In genomic region chr10:11522821-11523245, GRCh38 we compare ENCODE assay signal across 16 cellular contexts.
DNase-seq lines count a peak whose midpoint lies in the region; ATAC-seq, FAIRE-seq and TF ChIP-seq lines count a peak whose summit lies in the region.
"Had no signal": no experiment of that assay in that cellular context is flagged by ENCODE, and none has a peak within 500 bp of the region (broad histone marks: within the 10 kb centered on the region; RNA-seq: fewer than 3 reads in every experiment).

No MANE protein-coding gene starts in this region.

- no peak overlapping the region for H3K27ac ChIP-seq in K562 (ENCODE audit: extremely low read depth, low read depth, low read length)
- H3K27ac ChIP-seq in keratinocyte (ENCODE audit: control insufficient read depth, insufficient read depth, low read length) = no peak overlapping the region
- no peak overlapping the region for H3K27ac ChIP-seq in gastrocnemius medialis
- H3K27ac ChIP-seq in uterus = no peak overlapping the region
- H3K27ac ChIP-seq: BLaER1 treated with 17β-estradiol and CSF1 and Interleukin-3, amounts not matched to agents 10 nM and 100 nM; tibial artery had no signal

- TF ChIP-seq RAD21 in K562 (CRISPR knock-in tag; conservative IDR thresholded peaks at IDR 0.05 in 1 of 2, IDR thresholded peaks at IDR 0.05 in 1 of 2) = no peak

- TF ChIP-seq EP300 in K562 (IDR thresholded peaks at IDR 0.05; ENCODE audit: low read length) = no peak

- H3K79me2 ChIP-seq in K562 (ENCODE audit: control insufficient read depth, insufficient read depth, low read length) (peaks cover 10% of the 10 kb centered on the region), keratinocyte (ENCODE audit: control insufficient read depth, insufficient read depth, low read length) (no peaks in the 10 kb centered on the region)

- H4K20me1 ChIP-seq in K562 (replicated peaks; ENCODE audit: control insufficient read depth, insufficient read depth, low read length) (no peaks in the 10 kb centered on the region), keratinocyte (ENCODE audit: control insufficient read depth, extremely low read depth, insufficient read depth, low read length) (no peaks in the 10 kb centered on the region)

- intact Hi-C loops in K562 (cut with micrococcal nuclease) (no loop called here), gastrocnemius medialis (cut with DNase I; ENCODE audit: low total_unique reads) (no loop called here), uterus (cut with DNase I; ENCODE audit: low total_unique reads) (no loop called here)

- H3K9me1 ChIP-seq in K562 (ENCODE audit: control insufficient read depth, insufficient read depth, low read length) (no peaks in the 10 kb centered on the region), keratinocyte (ENCODE audit: control insufficient read depth, extremely low read depth, insufficient read depth, low read length) (no peaks in the 10 kb centered on the region)

- H3K4me2 ChIP-seq in K562 (ENCODE audit: insufficient read depth, low read length) (no peak overlapping the region), keratinocyte (ENCODE audit: control insufficient read depth, extremely low read depth, insufficient read depth, low read depth, low read length) (no peak overlapping the region)

- WGBS in K562 (ENCODE audit: insufficient coverage, low coverage, missing lambda C conversion rate) = 61% methylated on average over 4 of the region's 4 CpGs

- ATAC-seq in K562 = no peak; the same call in 2 of the 3 replicates
- ATAC-seq in gastrocnemius medialis = peak in 1 of 2 donors; percentile 12
- ATAC-seq in GM21576 (IDR thresholded peaks at IDR 0.05; ENCODE audit: unreplicated experiment) = no peak

- peak; percentile 28 for DNase-seq in MG63
- DNase-seq in K562 (ENCODE audit: extremely low read depth in 1 of 4, low spot score in 3 of 4) = no peak
- DNase-seq in keratinocyte (ENCODE audit: low read depth, low spot score) = no peak
- peak; percentile 6 to 18 for DNase-seq in gastrocnemius medialis
- DNase-seq in GDM1 (lab: John Stamatoyannopoulos, UW) = no peak
- DNase-seq in activated T-cell treated with anti-CD3 and anti-CD28 coated beads for 4 hours = no peak
- no peak for DNase-seq in uterus
- DNase-seq: activated CD4-positive, CD25-positive, alpha-beta regulatory T cell; DMS153; HFFc6; IMR-90; NCI-H1092 treated with DMSO at 0.1 percent for 48 hours; RPMI8226 had no signal

- H3K9ac ChIP-seq in K562 (ENCODE audit: insufficient read depth in 1 of 2, low read depth in 2 of 2, low read length in 2 of 2) (no peak overlapping the region), keratinocyte (ENCODE audit: control insufficient read depth, extremely low read depth, insufficient read depth, low read length) (no peak overlapping the region)
- H3K9ac ChIP-seq: BLaER1 treated with 17β-estradiol and CSF1 and Interleukin-3, amounts not matched to agents 10 nM and 100 nM had no signal

- H3K4me1 ChIP-seq in K562 (replicated peaks in 1 of 2; ENCODE audit: control insufficient read depth in 2 of 2, insufficient read depth in 2 of 2, low read length in 2 of 2) (0 out of 5 replicates have a peak, but pooled peaks cover 0 to 2% of the 10 kb centered on the region in 2 experiments), keratinocyte (ENCODE audit: control insufficient read depth, extremely low read depth, insufficient read depth, low read length) (peaks cover 3% of the 10 kb centered on the region), gastrocnemius medialis (no peaks in the 10 kb centered on the region), uterus (no peaks in the 10 kb centered on the region)

- no peak overlapping the region for H3K4me3 ChIP-seq in MG63
- no peak overlapping the region for H3K4me3 ChIP-seq in K562
- no peak overlapping the region for H3K4me3 ChIP-seq in keratinocyte (ENCODE audit: control insufficient read depth in 2 of 3, extremely low read depth in 1 of 3, insufficient read depth in 2 of 3, low read depth in 1 of 3, low read length in 3 of 3)
- no peak overlapping the region for H3K4me3 ChIP-seq in gastrocnemius medialis
- H3K4me3 ChIP-seq in uterus = no peak overlapping the region
- H3K4me3 ChIP-seq: BLaER1 treated with 17β-estradiol and CSF1 and Interleukin-3, amounts not matched to agents 10 nM and 100 nM; tibial artery had no signal

- FAIRE-seq in K562 (lab: Jason Lieb, UNC) (no peak), keratinocyte (lab: Jason Lieb, UNC) (peak; percentile 56)

- no peak for TF ChIP-seq CTCF in K562 (IDR thresholded peaks at IDR 0.05 in 2 of 3, conservative IDR thresholded peaks at IDR 0.05 in 1 of 3; ENCODE audit: insufficient read depth in 2 of 3, low read depth in 1 of 3, low read length in 3 of 3)
- TF ChIP-seq CTCF in keratinocyte (optimal IDR thresholded peaks at IDR 0.05 in 1 of 3, IDR thresholded peaks at IDR 0.05 in 1 of 3, conservative IDR thresholded peaks at IDR 0.05 in 1 of 3; ENCODE audit: extremely low read depth in 1 of 3, insufficient read depth in 2 of 3, low read length in 3 of 3) = no peak
- no peak for TF ChIP-seq CTCF in gastrocnemius medialis (IDR thresholded peaks at IDR 0.05 in 4 of 5, conservative IDR thresholded peaks at IDR 0.05 in 1 of 5)
- TF ChIP-seq CTCF in uterus (IDR thresholded peaks at IDR 0.05) = no peak

- CTCF ChIA-PET in K562 (lab: Yijun Ruan, JAX; ENCODE audit: low intra/inter-chr PET ratio) = no interaction called here

- dilution Hi-C loops in keratinocyte (cut with MboI; ENCODE audit: extremely low pct_ligation_motif_present, low sequenced_read_pairs) = no loop called here

- in situ Hi-C loops in K562 (cut with MboI) = loop anchor here (5.0 to 25.0 kb wide), 2 partner anchors 74 to 464 kb away; no protein-coding TSS in a partner anchor
- in situ Hi-C loops in gastrocnemius medialis (cut with MboI; ENCODE audit: low sequenced_read_pairs in 4 of 4) = loop anchor here in 2 of 4 donors (10.0 to 25.0 kb wide), 3 partner anchors 82 to 464 kb away; no protein-coding TSS in a partner anchor

- TF ChIP-seq POLR2A in K562 (conservative IDR thresholded peaks at IDR 0.05) (no peak), gastrocnemius medialis (IDR thresholded peaks at IDR 0.05) (no peak), uterus (IDR thresholded peaks at IDR 0.05) (no peak)

- H2AFZ ChIP-seq in K562 (ENCODE audit: low read depth, low read length) (no peak overlapping the region), keratinocyte (ENCODE audit: control insufficient read depth, low read length) (no peak overlapping the region)

- H3K9me3 ChIP-seq in MG63 = no peaks in the 10 kb centered on the region
- H3K9me3 ChIP-seq in K562 (replicated peaks; ENCODE audit: control insufficient read depth, insufficient read depth, low read depth, low read length) = no peaks in the 10 kb centered on the region
- H3K9me3 ChIP-seq in keratinocyte (ENCODE audit: control insufficient read depth, low read depth, low read length) = no peaks in the 10 kb centered on the region
- no peaks in the 10 kb centered on the region for H3K9me3 ChIP-seq in gastrocnemius medialis
- H3K9me3 ChIP-seq in uterus = no peaks in the 10 kb centered on the region
- H3K9me3 ChIP-seq: BLaER1 treated with 17β-estradiol and CSF1 and Interleukin-3, amounts not matched to agents 10 nM and 100 nM; tibial artery had no signal

- no TSS peak for BruUV-seq in K562 (replicated peaks; lab: Mats Ljungman, UMichigan)

- POLR2A ChIA-PET in K562 (lab: Yijun Ruan, JAX) = interaction anchor here (0.6 to 1.6 kb wide), 3 partner anchors 10 to 100 kb away, joined by 3 to 5 read pairs (median 3); no protein-coding TSS in a partner anchor

- no peaks in the 10 kb centered on the region; the same call in 1 of the 2 replicates for H3K36me3 ChIP-seq in MG63
- H3K36me3 ChIP-seq in K562 (ENCODE audit: control insufficient read depth, insufficient read depth, low read length) = peaks cover 75% of the 10 kb centered on the region
- H3K36me3 ChIP-seq in keratinocyte (ENCODE audit: control insufficient read depth in 2 of 2, extremely low read depth in 1 of 2, insufficient read depth in 2 of 2, low read length in 2 of 2) = peaks cover 0 to 1% of the 10 kb centered on the region in 2 experiments
- no peaks in the 10 kb centered on the region for H3K36me3 ChIP-seq in gastrocnemius medialis
- no peaks in the 10 kb centered on the region for H3K36me3 ChIP-seq in uterus
- H3K36me3 ChIP-seq: tibial artery had no signal

- no peaks in the 10 kb centered on the region for H3K27me3 ChIP-seq in MG63
- H3K27me3 ChIP-seq in K562 (ENCODE audit: control insufficient read depth in 2 of 2, insufficient read depth in 2 of 2, low read length in 2 of 2) = no peaks in the 10 kb centered on the region
- no peaks in the 10 kb centered on the region for H3K27me3 ChIP-seq in keratinocyte (ENCODE audit: control insufficient read depth, extremely low read depth, insufficient read depth, low read length)
- no peaks in the 10 kb centered on the region for H3K27me3 ChIP-seq in gastrocnemius medialis
- no peaks in the 10 kb centered on the region for H3K27me3 ChIP-seq in uterus
- H3K27me3 ChIP-seq: BLaER1 treated with 17β-estradiol and CSF1 and Interleukin-3, amounts not matched to agents 10 nM and 100 nM; tibial artery had no signal

TF ChIP-seq in K562, 482 proteins besides CTCF, POLR2A, EP300 and RAD21:
- TF ChIP-seq PCBP2 (IDR thresholded peaks at IDR 0.05; ENCODE audit: low read depth, low read length, poor library complexity, severe bottlenecking) (no peak), SPI1 (IDR thresholded peaks at IDR 0.05; ENCODE audit: borderline replicate concordance, low read depth, low read length) (peak; percentile 49; the same call in 1 of the 2 replicates), NCOA6 (IDR thresholded peaks at IDR 0.05) (no peak), TAF7 (tag; IDR thresholded peaks at IDR 0.05) (no peak)
TF ChIP-seq in K562: peak in this region for 1.

Comparison
In these comparisons a context has a peak if more than half of its experiments do, and no peak if none do; other contexts are left out.
1. DNase-seq: peak in MG63 (single experiment) and gastrocnemius medialis (2 of 2); none in K562 (0 of 4), keratinocyte (single experiment), GDM1 (single experiment), activated T-cell treated with anti-CD3 and anti-CD28 coated beads for 4 hours (single experiment) and uterus (0 of 2).